Comparison of ENCODE assay signal across 8 cellular contexts in genomic region chr5:66595877-66596790, GRCh38. TPM values are rescaled to one million over a fixed set of nuclear protein-coding genes. Genes with fewer than 3 reads are reported as not detected.
DNase-seq lines count a peak whose midpoint lies in the region; ATAC-seq and TF ChIP-seq lines count a peak whose summit lies in the region.

Gene MAST4, plus strand, starts transcription at chr5:66596393. Its CDS starts 263 bp downstream, at chr5:66596656.

- no peaks in the 10 kb centered on the region for H3K9me3 ChIP-seq in AG04450 (ENCODE audit: control insufficient read depth, insufficient read depth, low read length)
- no peaks in the 10 kb centered on the region for H3K9me3 ChIP-seq in colonic mucosa

- no peaks in the 10 kb centered on the region for H3K9me3 Mint-ChIP-seq in WTC11

- H3K27ac ChIP-seq in AG04450 (ENCODE audit: low read depth, low read length) (no peak within 1 kb of the TSS), colonic mucosa (no peak within 1 kb of the TSS)

- H3K27me3 ChIP-seq in AG04450 (ENCODE audit: control insufficient read depth, insufficient read depth, low read length) (peaks cover 44% of the 10 kb centered on the region), colonic mucosa (peaks cover 23% of the 10 kb centered on the region)

- no peak within 1 kb of the TSS for H3K27ac Mint-ChIP-seq in WTC11

- no peaks in the 10 kb centered on the region for H3K36me3 ChIP-seq in colonic mucosa

- POLR2A ChIA-PET in AG04450 (lab: Yijun Ruan, JAX) (no interaction called here), WTC11 (lab: Charles Lee) (no interaction called here)

- DNase-seq in AG04450 (ENCODE audit: low read depth, low spot score) (peak; percentile 37), NCI-H2107 treated with DMSO at 0.1 percent for 48 hours (lab: John Stamatoyannopoulos, UW; ENCODE audit: unreplicated experiment) (peak; percentile 24), WTC11 (ENCODE audit: low spot score) (peak; percentile 96), colonic mucosa (peak; percentile 94), kidney glomerular epithelial cell (lab: John Stamatoyannopoulos, UW) (peak; percentile 71)
- DNase-seq in stimulated activated CD4-positive, alpha-beta T cell treated with anti-CD3 and anti-CD28 coated beads, Interleukin-12 subunit alpha, Interleukin-12 subunit beta, amount 100 ng/mL, for 4 hours = peak; percentile 65

- no peaks in the 10 kb centered on the region for H3K36me3 Mint-ChIP-seq in WTC11

- H3K4me3 Mint-ChIP-seq in WTC11 = peak within 1 kb of the TSS; percentile 89

- CTCF ChIA-PET in AG04450 (lab: Charles Lee) (interaction anchor here (0.7 kb wide), 1 partner anchor 262 kb away, joined by 3 read pairs; no protein-coding TSS in a partner anchor), WTC11 (lab: Charles Lee) (interaction anchor here (1.2 kb wide), 1 partner anchor 290 kb away, joined by 6 read pairs; no protein-coding TSS in a partner anchor)

- TF ChIP-seq CTCF in AG04450 (IDR thresholded peaks at IDR 0.05; ENCODE audit: low read depth, low read length) = no peak
- TF ChIP-seq CTCF in WTC11 (IDR thresholded peaks at IDR 0.05) = no peak
- TF ChIP-seq CTCF in colonic mucosa (IDR thresholded peaks at IDR 0.05) = no peak

- intact Hi-C loops in colonic mucosa (cut with DNase I) = no loop called here

- H3K4me1 ChIP-seq in colonic mucosa = peaks cover 3% of the 10 kb centered on the region

- ATAC-seq in GM18870 (IDR thresholded peaks at IDR 0.05; ENCODE audit: unreplicated experiment) = peak; percentile 81
- ATAC-seq in HG03103 (IDR thresholded peaks at IDR 0.05; ENCODE audit: low read depth, unreplicated experiment) = peak; percentile 97
- peak; percentile 96 for ATAC-seq in WTC11

- H3K4me1 Mint-ChIP-seq in WTC11 = peaks cover 24% of the 10 kb centered on the region

- H3K9ac ChIP-seq in colonic mucosa (ENCODE audit: low read depth in 2 of 2, low read length in 2 of 2) = peak within 1 kb of the TSS in 1 of 2 donors; percentile 56

- H3K27me3 Mint-ChIP-seq in WTC11 (ENCODE audit: low read depth) = peaks cover 55% of the 10 kb centered on the region

- H3K4me3 ChIP-seq in AG04450 (ENCODE audit: low read depth, low read length) (peak within 1 kb of the TSS; percentile 57), colonic mucosa (peak within 1 kb of the TSS; percentile 62)

TF ChIP-seq in WTC11, 78 proteins besides CTCF, POLR2A, EP300 and RAD21 (continues in another document):
- no peak for TF ChIP-seq GABPB1 (CRISPR knock-in tag; IDR thresholded peaks at IDR 0.05)
- TF ChIP-seq ZNF263 (CRISPR knock-in tag; IDR thresholded peaks at IDR 0.05; ENCODE audit: low read depth) = peak; percentile 70
- no peak for TF ChIP-seq USF1 (CRISPR knock-in tag; IDR thresholded peaks at IDR 0.05)
- TF ChIP-seq MAX (CRISPR knock-in tag; IDR thresholded peaks at IDR 0.05) = peak; percentile 63
- 0 out of 2 replicates have a peak, but pooled peaks have one; percentile 54 for TF ChIP-seq ZBTB21 (CRISPR knock-in tag; IDR thresholded peaks at IDR 0.05; ENCODE audit: borderline replicate concordance)
- no peak for TF ChIP-seq ZNF416 (CRISPR knock-in tag; IDR thresholded peaks at IDR 0.05)
- no peak for TF ChIP-seq TEAD4 (CRISPR knock-in tag; IDR thresholded peaks at IDR 0.05)
- no peak for TF ChIP-seq ELF4 (CRISPR knock-in tag; IDR thresholded peaks at IDR 0.05; ENCODE audit: low read depth)
- TF ChIP-seq ETV6 (CRISPR knock-in tag; IDR thresholded peaks at IDR 0.05) = peak; percentile 78
- TF ChIP-seq HMGXB4 (CRISPR knock-in tag; IDR thresholded peaks at IDR 0.05) = peak; percentile 73; the same call in 1 of the 2 replicates
- peak; percentile 71; the same call in 1 of the 2 replicates for TF ChIP-seq FOXP4 (CRISPR knock-in tag; IDR thresholded peaks at IDR 0.05)
- 0 out of 2 replicates have a peak, but pooled peaks have one; percentile 44 for TF ChIP-seq FOXK1 (CRISPR knock-in tag; IDR thresholded peaks at IDR 0.05)
- no peak for TF ChIP-seq PREB (CRISPR knock-in tag; IDR thresholded peaks at IDR 0.05; ENCODE audit: borderline replicate concordance)
- TF ChIP-seq SOX15 (CRISPR knock-in tag; IDR thresholded peaks at IDR 0.05) = no peak
- TF ChIP-seq ZNF138 (CRISPR knock-in tag; conservative IDR thresholded peaks at IDR 0.05) = peak; percentile 79; the same call in 1 of the 2 replicates
- 0 out of 2 replicates have a peak, but pooled peaks have one; percentile 38 for TF ChIP-seq MYBL2 (CRISPR knock-in tag; IDR thresholded peaks at IDR 0.05)
- TF ChIP-seq SP1 (CRISPR knock-in tag; conservative IDR thresholded peaks at IDR 0.05) = peak; percentile 94
- TF ChIP-seq USF2 (CRISPR knock-in tag; IDR thresholded peaks at IDR 0.05) = peak; percentile 32; the same call in 1 of the 2 replicates

RNA-seq across cellular contexts. Expression of gene MAST4, which starts in this region (rescaled TPM):
- 11.6 and 13.2 TPM in 2 replicates for polyA plus RNA-seq in AG04450 (2011; rRNA removed)
- 55.3 and 72.5 TPM in 2 replicates for polyA minus RNA-seq in AG04450 (2011; rRNA and poly(A)+ RNA removed)
- total RNA-seq in WTC11 (2021) (7.3 to 10.0 TPM (median 8.0 TPM) in 3 replicates), colonic mucosa (10 to 100 TPM in 1 of 2 donors, 1 to 10 TPM in 1; 9.5 to 20.8 TPM)

Comparison
In these comparisons a context has a peak if more than half of its experiments do, and no peak if none do; other contexts are left out.
1. DNase-seq: peak in every context shown above with its lines; median percentile 96 in WTC11; 94 in colonic mucosa; 71 in kidney glomerular epithelial cell; 65 in stimulated activated CD4-positive, alpha-beta T cell treated with anti-CD3 and anti-CD28 coated beads, Interleukin-12 subunit alpha, Interleukin-12 subunit beta, amount 100 ng/mL, for 4 hours; 37 in AG04450; 24 in NCI-H2107 treated with DMSO at 0.1 percent for 48 hours.